In the genomic region with DNA sequence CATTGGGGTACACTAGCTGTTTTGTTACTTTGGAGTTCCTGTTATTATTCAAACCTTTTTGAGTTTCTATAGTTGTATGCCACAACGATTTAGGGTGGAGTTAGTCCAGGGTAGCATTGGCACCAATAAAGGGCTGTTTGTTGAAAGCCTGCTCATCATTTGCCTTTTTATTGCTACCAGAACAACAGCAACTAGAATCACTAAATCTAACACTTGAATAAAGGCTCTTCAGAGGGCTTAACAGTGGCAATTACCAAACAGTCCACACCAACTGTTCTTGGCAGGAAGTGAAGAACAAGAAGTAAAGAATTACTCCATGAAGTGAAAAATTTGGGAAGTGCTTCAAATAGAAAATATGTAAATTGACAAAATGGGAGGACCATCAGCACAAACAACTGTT, we compare ENCODE assay signal across 13 cellular contexts.
"Had no signal": no experiment of that assay in that cellular context is flagged by ENCODE, and none has a peak within 500 bp of the region (broad histone marks: within the 10 kb centered on the region; RNA-seq: fewer than 3 reads in every experiment).

No MANE protein-coding gene starts in this region.

- DNase-seq: activated CD4-positive, alpha-beta T cell treated with anti-CD3 and anti-CD28 coated beads, Interleukin-2, amount 10 ng/mL, durations not matched to agents 7 days and 5 days; activated naive CD4-positive, alpha-beta T cell treated with anti-CD3 and anti-CD28 coated beads for 36 hours; activated naive CD8-positive, alpha-beta T cell treated with anti-CD3 and anti-CD28 coated beads, Interleukin-2, amount 50 U/mL, for 24 hours; activated T-cell treated with anti-CD3 and anti-CD28 coated beads for 4 hours; left lung; mammary epithelial cell; naive thymus-derived CD8-positive, alpha-beta T cell; pancreas; retina; stimulated activated CD4-positive, alpha-beta T cell treated with anti-CD3 and anti-CD28 coated beads, Interleukin-2, amount 100 ng/mL, for 48 hours; transverse colon had no signal

- H3K4me3 ChIP-seq: hepatocyte, left lung, pancreas, transverse colon, vagina had no signal

- H3K27me3 ChIP-seq: hepatocyte, left lung, pancreas, transverse colon, vagina had no signal

- H3K27ac ChIP-seq: hepatocyte, left lung, pancreas, transverse colon, vagina had no signal
